7 cellular contexts compared by ENCODE assay signal in the genomic region with DNA sequence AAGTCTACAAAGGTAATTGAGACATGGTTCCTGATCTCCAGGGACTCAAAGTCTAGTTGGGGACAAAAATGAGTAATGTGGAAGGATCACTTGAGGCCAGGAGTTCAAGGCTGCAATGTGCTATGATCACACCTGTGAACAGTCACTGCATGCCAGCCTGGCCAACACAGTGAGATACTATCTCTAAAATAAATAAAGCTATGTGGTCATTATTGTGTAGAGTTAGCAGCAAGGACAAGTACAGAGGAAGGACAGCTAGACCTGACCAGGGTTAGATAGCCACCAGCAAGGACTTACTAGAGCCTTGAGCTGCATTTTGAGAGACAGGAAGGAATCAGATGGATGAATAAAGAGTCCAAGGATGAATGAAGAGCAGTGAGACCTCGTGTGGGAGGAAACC.
"Had no signal": no experiment of that assay in that cellular context is flagged by ENCODE, and none has a peak within 500 bp of the region (broad histone marks: within the 10 kb centered on the region; RNA-seq: fewer than 3 reads in every experiment).

No MANE protein-coding gene starts in this region.

- H3K4me3 Mint-ChIP-seq: GM23338, H9, IgD-negative memory B cell had no signal

- H3K4me1 Mint-ChIP-seq: GM23338, H9, IgD-negative memory B cell had no signal

- H3K27ac Mint-ChIP-seq: GM23338, IgD-negative memory B cell had no signal

- ATAC-seq: GM23338 had no signal

- H3K27ac ChIP-seq: HL-60 had no signal

- DNase-seq: H9, HCEC 1CT had no signal

- FAIRE-seq: H1, H54 had no signal

- H3K4me3 ChIP-seq: GM23338 had no signal

- H3K9me3 Mint-ChIP-seq: GM23338, H9, IgD-negative memory B cell had no signal
